9 cellular contexts compared by ENCODE assay signal in genomic region chr5:132775439-132776076, GRCh38. TPM values are rescaled to one million over a fixed set of nuclear protein-coding genes. Genes with fewer than 3 reads are reported as not detected.
A peak's percentile ranks its signal among the peaks of the same experiment; 100 is the strongest.
DNase-seq lines count a peak whose midpoint lies in the region; ATAC-seq, FAIRE-seq and TF ChIP-seq lines count a peak whose summit lies in the region.
"Had no signal": no experiment of that assay in that cellular context is flagged by ENCODE, and none has a peak within 500 bp of the region (broad histone marks: within the 10 kb centered on the region; RNA-seq: fewer than 3 reads in every experiment).

No MANE protein-coding gene starts in this region.

- H3K27me3 Mint-ChIP-seq in memory B cell: peaks cover 17% of the 10 kb centered on the region

- ATAC-seq in heart left ventricle: no peak
- ATAC-seq in left cardiac atrium: no peak
- ATAC-seq in memory B cell (ENCODE audit: low read depth): no peak
- no peak for ATAC-seq in HG02763 (IDR thresholded peaks at IDR 0.05; ENCODE audit: unreplicated experiment)

- H3K36me3 ChIP-seq in heart left ventricle: no peaks in the 10 kb centered on the region
- H3K36me3 ChIP-seq in bronchial epithelial cell (ENCODE audit: control insufficient read depth, insufficient read depth, low read length): no peaks in the 10 kb centered on the region
- no peaks in the 10 kb centered on the region for H3K36me3 ChIP-seq in uterus

- H3K4me1 Mint-ChIP-seq in memory B cell: peaks cover 8% of the 10 kb centered on the region

- intact Hi-C loops in heart left ventricle (cut with DNase I): loop anchor here in 3 of 10 donors (5.0 kb wide), 4 partner anchors 37 to 92 kb away; partner anchors contain the start of genes GDF9 (in 1 of the 3), KIF3A (in 1 of the 3), SOWAHA (in 1 of the 3) and UQCRQ (in 1 of the 3)
- intact Hi-C loops in left cardiac atrium (cut with DNase I): no loop called here
- intact Hi-C loops in uterus (cut with DNase I; ENCODE audit: low total_unique reads): no loop called here

- peak overlapping the region in 11 of 12 donors; percentile 65 to 98 (median 92) for H3K4me3 ChIP-seq in heart left ventricle
- peak overlapping the region; percentile 66 for H3K4me3 ChIP-seq in bronchial epithelial cell (ENCODE audit: low read depth, low read length)
- H3K4me3 ChIP-seq in uterus: peak overlapping the region in 1 of 2 donors; percentile 72

- H3K27me3 ChIP-seq in heart left ventricle (peaks cover 0 to 4% (median 0%) of the 10 kb centered on the region in 9 donors), bronchial epithelial cell (ENCODE audit: control insufficient read depth, insufficient read depth, low read length) (no peaks in the 10 kb centered on the region), uterus (no peaks in the 10 kb centered on the region)

- TF ChIP-seq POLR2A in heart left ventricle (IDR thresholded peaks at IDR 0.05) (no peak), uterus (IDR thresholded peaks at IDR 0.05) (no peak)

- WGBS in heart left ventricle, 4 donors: 36 to 43% (median 40%) methylated on average over 8 of the region's 8 CpGs

- DNase-seq in heart left ventricle (no peak), left cardiac atrium (no peak), bronchial epithelial cell (ENCODE audit: low read depth) (no peak), memory B cell (ENCODE audit: low spot score in 2 of 2) (no peak), uterus (no peak), NCI-H2227 (lab: John Stamatoyannopoulos, UW; ENCODE audit: unreplicated experiment) (no peak)
- no peak for DNase-seq in activated CD4-positive, CD25-positive, alpha-beta regulatory T cell treated with anti-CD3 and anti-CD28 coated beads, Interleukin-2, amount 50 U/mL, for 72 hours

- FAIRE-seq in bronchial epithelial cell (lab: Jason Lieb, UNC): no peak

- H3K27ac ChIP-seq in heart left ventricle: peak overlapping the region in 11 of 12 donors; percentile 23 to 92 (median 87)
- H3K27ac ChIP-seq in uterus: peak overlapping the region; percentile 81 to 84

- no peaks in the 10 kb centered on the region for H3K9me3 Mint-ChIP-seq in memory B cell

- no peak overlapping the region for H3K27ac Mint-ChIP-seq in memory B cell

- H3K36me3 Mint-ChIP-seq in memory B cell: no peaks in the 10 kb centered on the region

- peak overlapping the region; percentile 25 for H3K4me3 Mint-ChIP-seq in memory B cell

- TF ChIP-seq CTCF in heart left ventricle (IDR thresholded peaks at IDR 0.05): no peak
- no peak for TF ChIP-seq CTCF in bronchial epithelial cell (IDR thresholded peaks at IDR 0.05; ENCODE audit: insufficient read depth, low read length, severe bottlenecking)
- no peak for TF ChIP-seq CTCF in uterus (IDR thresholded peaks at IDR 0.05)

- no peaks in the 10 kb centered on the region for H3K9me3 ChIP-seq in heart left ventricle
- no peaks in the 10 kb centered on the region for H3K9me3 ChIP-seq in uterus

- H3K4me1 ChIP-seq in heart left ventricle (peaks cover 2 to 71% (median 52%) of the 10 kb centered on the region in 12 donors), uterus (peaks cover 0 to 11% of the 10 kb centered on the region in 2 donors)

RNA-seq across cellular contexts. Expression of gene SEPTIN8, which starts 1.5 kb away (rescaled TPM):
- total RNA-seq in heart left ventricle (10 to 100 TPM; 24.5 to 47.6 (median 33.8) TPM), left cardiac atrium (10 to 100 TPM; 29.4 to 31.3 TPM), bronchial epithelial cell (22.6 and 27.4 TPM in 2 replicates), uterus (10 to 100 TPM; 17.7 to 49.4 (median 36.4) TPM)
- 10 to 100 TPM; 11.0 to 19.2 TPM for polyA plus RNA-seq in heart left ventricle

RNA-seq across cellular contexts. Expression of gene CCNI2, which starts 28.3 kb away (rescaled TPM):
- total RNA-seq in heart left ventricle: under 1 TPM in 1 of 9 donors, not detected in 8; 0.20 TPM
- under 1 TPM; 0.11 to 0.50 TPM for polyA plus RNA-seq in heart left ventricle
- not detected for total RNA-seq in left cardiac atrium
- total RNA-seq in bronchial epithelial cell: 0.26 TPM in 1 of 2 replicates, not detected in the other
- total RNA-seq in uterus: not detected
- total RNA-seq: NCI-H460 had no signal

RNA-seq across cellular contexts. Expression of gene SOWAHA, which starts 37.5 kb away (rescaled TPM):
- under 1 TPM in 3 of 9 donors, not detected in 6; 0.24 to 0.50 (median 0.38) TPM for total RNA-seq in heart left ventricle
- under 1 TPM; 0.03 to 0.08 TPM for polyA plus RNA-seq in heart left ventricle
- under 1 TPM in 1 of 2 donors, not detected in 1; 0.06 TPM for total RNA-seq in left cardiac atrium
- total RNA-seq in bronchial epithelial cell: not detected in 2 replicates
- total RNA-seq in uterus: under 1 TPM in 3 of 4 donors, not detected in 1; under 0.01 to 0.14 (median 0.12) TPM
- total RNA-seq: NCI-H460 had no signal

RNA-seq across cellular contexts. Expression of gene KIF3A, which starts 38.2 kb away (rescaled TPM):
- total RNA-seq in heart left ventricle: 10 to 100 TPM in 6 of 9 donors, 1 to 10 TPM in 3; 5.8 to 19.3 (median 11.2) TPM
- 1 to 10 TPM; 6.0 to 8.5 TPM for polyA plus RNA-seq in heart left ventricle
- total RNA-seq in left cardiac atrium: 1 to 10 TPM; 6.4 to 8.0 TPM
- 6.8 and 9.9 TPM in 2 replicates for total RNA-seq in bronchial epithelial cell
- total RNA-seq in uterus: 100 to 1,000 TPM in 1 of 4 donors, 10 to 100 TPM in 2, 1 to 10 TPM in 1; 5.9 to 203 (median 19.5) TPM

RNA-seq across cellular contexts. Expression of gene SHROOM1, which starts 54.9 kb away (rescaled TPM):
- total RNA-seq in heart left ventricle (1 to 10 TPM; 2.9 to 6.8 (median 4.7) TPM), left cardiac atrium (1 to 10 TPM; 6.1 to 7.2 TPM), bronchial epithelial cell (0.79 and 1.4 TPM in 2 replicates), uterus (10 to 100 TPM in 3 of 4 donors, 1 to 10 TPM in 1; 5.0 to 28.0 (median 12.3) TPM)
- 1 to 10 TPM; 2.0 to 4.8 TPM for polyA plus RNA-seq in heart left ventricle
